Comparison of ENCODE assay signal across 17 cellular contexts in the genomic region with DNA sequence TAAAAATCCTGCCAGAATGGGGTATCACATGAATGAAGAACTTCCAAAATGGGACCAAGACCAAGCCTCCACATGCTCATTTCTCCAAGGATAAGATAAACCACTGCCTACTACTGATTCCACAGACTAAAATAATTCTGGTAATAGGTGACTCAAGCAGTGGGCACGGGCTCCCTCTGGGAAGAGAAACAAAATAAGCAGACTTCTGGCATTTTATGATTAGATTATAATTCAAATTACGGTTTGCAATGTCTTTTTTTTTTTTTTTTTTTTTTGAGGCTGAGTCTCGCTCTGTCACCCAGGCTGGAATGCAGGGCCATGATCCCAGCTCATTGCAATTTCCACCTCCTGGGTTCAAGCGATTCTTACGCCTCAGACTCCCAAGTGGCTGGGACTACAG. TPM values are rescaled to one million over a fixed set of nuclear protein-coding genes. Genes with fewer than 3 reads are reported as not detected.
DNase-seq lines count a peak whose midpoint lies in the region; ATAC-seq and TF ChIP-seq lines count a peak whose summit lies in the region.
"Had no signal": no experiment of that assay in that cellular context is flagged by ENCODE, and none has a peak within 500 bp of the region (broad histone marks: within the 10 kb centered on the region; RNA-seq: fewer than 3 reads in every experiment).

No MANE protein-coding gene starts in this region.

- intact Hi-C loops in lower lobe of right lung (cut with DNase I), result no loop called here
- intact Hi-C loops in MCF 10A (cut with micrococcal nuclease), result no loop called here

- TF ChIP-seq RAD21 in SK-N-SH (IDR thresholded peaks at IDR 0.05; ENCODE audit: low read length), result peak; percentile 18; the same call in 1 of the 2 replicates

- no peaks in the 10 kb centered on the region; the same call in 1 of the 2 replicates for H4K20me1 ChIP-seq in SK-N-SH (ENCODE audit: insufficient read depth)

- H3K36me3 Mint-ChIP-seq in osteocyte (ENCODE audit: unreplicated experiment) (no peaks in the 10 kb centered on the region), MCF 10A (ENCODE audit: insufficient read depth, unreplicated experiment) (peaks cover 33% of the 10 kb centered on the region)
- H3K36me3 Mint-ChIP-seq: natural killer cell had no signal

- H3K4me3 Mint-ChIP-seq in osteocyte (ENCODE audit: unreplicated experiment), result no peak overlapping the region
- no peak overlapping the region for H3K4me3 Mint-ChIP-seq in MCF 10A (ENCODE audit: unreplicated experiment)
- H3K4me3 Mint-ChIP-seq: CD8-positive, alpha-beta memory T cell; natural killer cell; stimulated activated effector memory CD8-positive, alpha-beta T cell treated with anti-CD3 and anti-CD28 coated beads, Interleukin-12 subunit alpha, Interleukin-12 subunit beta, amount 100 ng/mL, for 72 hours had no signal

- H3K9me3 ChIP-seq in SK-N-SH (no peaks in the 10 kb centered on the region), lower lobe of right lung (no peaks in the 10 kb centered on the region)
- H3K9me3 ChIP-seq: right lobe of liver had no signal

- H3K27ac Mint-ChIP-seq in osteocyte (ENCODE audit: unreplicated experiment) (peak overlapping the region; percentile 67), MCF 10A (ENCODE audit: low read depth, unreplicated experiment) (no peak overlapping the region)
- H3K27ac Mint-ChIP-seq: natural killer cell had no signal

- TF ChIP-seq CTCF in SK-N-SH (IDR thresholded peaks at IDR 0.05), result peak; percentile 56
- peak; percentile 59 for TF ChIP-seq CTCF in osteocyte (IDR thresholded peaks at IDR 0.05)
- no peak for TF ChIP-seq CTCF in lower lobe of right lung (IDR thresholded peaks at IDR 0.05)
- TF ChIP-seq CTCF in MCF 10A (IDR thresholded peaks at IDR 0.05; ENCODE audit: unreplicated experiment), result no peak

- H3K27ac ChIP-seq in SK-N-SH (ENCODE audit: low read depth in 2 of 2, low read length in 1 of 2) (peak overlapping the region; percentile 68 to 91), lower lobe of right lung (no peak overlapping the region)
- H3K27ac ChIP-seq: right lobe of liver had no signal

- peak overlapping the region; percentile 62 for H3K4me2 ChIP-seq in SK-N-SH

- WGBS in SK-N-SH (ENCODE audit: low lambda C conversion rate), result 16% methylated on average over 5 of the region's 5 CpGs

- BruUV-seq in MCF 10A (replicated peaks; lab: Mats Ljungman, UMichigan), result no TSS peak

- peaks cover 35% of the 10 kb centered on the region for H3F3A ChIP-seq in SK-N-SH (replicated peaks; ENCODE audit: insufficient read depth)

- H3K4me1 ChIP-seq in SK-N-SH (ENCODE audit: control insufficient read depth in 1 of 2, insufficient read depth in 2 of 2, low read depth in 1 of 2, low read length in 1 of 2) (peaks cover 13 to 39% of the 10 kb centered on the region in 2 experiments), lower lobe of right lung (peaks cover 16% of the 10 kb centered on the region)

- CTCF ChIA-PET in SK-N-SH (lab: Yijun Ruan, JAX) (interaction anchor here (1.5 kb wide), 1 partner anchor 44 kb away, joined by 3 read pairs; no protein-coding TSS in a partner anchor), MCF 10A (lab: Yijun Ruan, JAX) (interaction anchor here (0.6 to 1.2 kb wide), 3 partner anchors 12 to 1433 kb away, joined by 3 read pairs; no protein-coding TSS in a partner anchor)

- TF ChIP-seq EP300 in SK-N-SH (IDR thresholded peaks at IDR 0.05; ENCODE audit: borderline replicate concordance in 1 of 2, low read depth in 1 of 2, low read length in 1 of 2), result peak in 1 of 2 experiments; percentile 63; a peak in 1 of 4 replicates

- H3K27me3 ChIP-seq in SK-N-SH (ENCODE audit: insufficient read depth) (no peaks in the 10 kb centered on the region), lower lobe of right lung (ENCODE audit: low read depth) (no peaks in the 10 kb centered on the region)
- H3K27me3 ChIP-seq: right lobe of liver had no signal

- POLR2A ChIA-PET in SK-N-SH (lab: Yijun Ruan, JAX) (no interaction called here), MCF 10A (lab: Yijun Ruan, JAX) (no interaction called here)

- H3K9me3 Mint-ChIP-seq in osteocyte (ENCODE audit: unreplicated experiment) (no peaks in the 10 kb centered on the region), MCF 10A (ENCODE audit: unreplicated experiment) (no peaks in the 10 kb centered on the region)
- H3K9me3 Mint-ChIP-seq: CD8-positive, alpha-beta memory T cell; natural killer cell; stimulated activated effector memory CD8-positive, alpha-beta T cell treated with anti-CD3 and anti-CD28 coated beads, Interleukin-12 subunit alpha, Interleukin-12 subunit beta, amount 100 ng/mL, for 72 hours had no signal

- in situ Hi-C loops in Caki2 (cut with HindIII; ENCODE audit: low pct_unique_long_range_greater_than_20kb, low sequenced_read_pairs), result no loop called here

- H3K79me2 ChIP-seq in SK-N-SH (ENCODE audit: insufficient read depth), result peaks cover 57% of the 10 kb centered on the region

- H2AFZ ChIP-seq in SK-N-SH (ENCODE audit: low read depth), result no peak overlapping the region

- H3K4me3 ChIP-seq in SK-N-SH (ENCODE audit: low read depth in 2 of 2, low read length in 1 of 2) (no peak overlapping the region), lower lobe of right lung (no peak overlapping the region)
- H3K4me3 ChIP-seq: right lobe of liver had no signal

- DNase-seq in Caki2 (ENCODE audit: low read depth), result peak; percentile 20
- peak; percentile 19 for DNase-seq in SK-N-SH
- DNase-seq in fibroblast of gingiva (ENCODE audit: low read depth), result peak; percentile 84
- no peak for DNase-seq in osteocyte (ENCODE audit: extremely low spot score, unreplicated experiment)
- no peak for DNase-seq in lower lobe of right lung
- no peak for DNase-seq in MCF 10A (ENCODE audit: unreplicated experiment)
- DNase-seq in UCSD-AML1 (lab: John Stamatoyannopoulos, UW; ENCODE audit: unreplicated experiment), result no peak
- DNase-seq: activated CD4-positive, alpha-beta T cell treated with anti-CD3 and anti-CD28 coated beads, Interleukin-2, amount 50 U/mL, for 48 hours; CD8-positive, alpha-beta memory T cell; natural killer cell; NCI-H2107; NCI-H774; right lobe of liver; SHP77; stimulated activated CD4-positive, alpha-beta T cell treated with anti-CD3 and anti-CD28 coated beads, Interleukin-4, amount 100 ng/mL, for 4 hours had no signal

- H3K36me3 ChIP-seq in SK-N-SH (replicated peaks in 1 of 2; ENCODE audit: control insufficient read depth in 1 of 2, insufficient read depth in 2 of 2, low read length in 1 of 2) (peaks cover 6 to 7% of the 10 kb centered on the region in 2 experiments), lower lobe of right lung (peaks cover 20% of the 10 kb centered on the region)

- H3K9ac ChIP-seq in SK-N-SH, result peak overlapping the region; percentile 5; the same call in 1 of the 2 replicates

- no peak for ATAC-seq in lower lobe of right lung
- no peak for ATAC-seq in GM19328 (IDR thresholded peaks at IDR 0.05; ENCODE audit: unreplicated experiment)
- ATAC-seq: natural killer cell; right lobe of liver; stimulated activated effector memory CD8-positive, alpha-beta T cell treated with anti-CD3 and anti-CD28 coated beads, Interleukin-12 subunit alpha, Interleukin-12 subunit beta, amount 100 ng/mL, for 72 hours had no signal

- H3K27me3 Mint-ChIP-seq in osteocyte (ENCODE audit: unreplicated experiment) (no peaks in the 10 kb centered on the region), MCF 10A (ENCODE audit: insufficient read depth, unreplicated experiment) (no peaks in the 10 kb centered on the region)
- H3K27me3 Mint-ChIP-seq: CD8-positive, alpha-beta memory T cell had no signal

- peaks cover 52% of the 10 kb centered on the region for H3K4me1 Mint-ChIP-seq in osteocyte (ENCODE audit: unreplicated experiment)
- H3K4me1 Mint-ChIP-seq in MCF 10A (ENCODE audit: insufficient read depth, unreplicated experiment), result no peaks in the 10 kb centered on the region

- H3K9me2 ChIP-seq in SK-N-SH, result no peaks in the 10 kb centered on the region

TF ChIP-seq in SK-N-SH, 30 proteins besides CTCF, POLR2A, EP300 and RAD21 (continues in another document):
- no peak for TF ChIP-seq FOXJ3 (CRISPR knock-in tag; IDR thresholded peaks at IDR 0.05)
- TF ChIP-seq JUND (IDR thresholded peaks at IDR 0.05), result peak; percentile 75
- TF ChIP-seq NFIC (IDR thresholded peaks at IDR 0.05; ENCODE audit: borderline replicate concordance), result peak; percentile 66
- no peak for TF ChIP-seq ELF1 (IDR thresholded peaks at IDR 0.05)
- TF ChIP-seq RFX5 (IDR thresholded peaks at IDR 0.05; ENCODE audit: low read length), result no peak
- TF ChIP-seq POLR2AphosphoS5 (IDR thresholded peaks at IDR 0.05; ENCODE audit: low read depth, low read length), result no peak; the same call in 1 of the 2 replicates

RNA-seq across cellular contexts. Expression of gene UQCC1, which starts 16.0 kb away (rescaled TPM):
- total RNA-seq in Caki2 (2014; rRNA removed; shearing (Covaris generic); ENCODE audit: low replicate concordance), result 54.9 and 59.4 TPM in 2 replicates
- 41.5 and 55.7 TPM in 2 replicates for polyA plus RNA-seq in SK-N-SH (2012; rRNA removed)
- 29.6 and 32.6 TPM in 2 replicates for polyA plus RNA-seq in SK-N-SH (2012; cell fraction: cytosol; rRNA removed)
- 121 and 191 TPM in 2 replicates for polyA plus RNA-seq in SK-N-SH (2012; cell fraction: nucleus; rRNA removed)
- total RNA-seq in osteocyte (41.1 and 42.2 TPM in 2 replicates), lower lobe of right lung (52.3 TPM), MCF 10A (2022) (45.2 and 55.8 TPM in 2 replicates)

RNA-seq across cellular contexts. Expression of gene GDF5, which starts 42.3 kb away (rescaled TPM):
- 1.1 TPM in 1 of 2 replicates, not detected in the other for total RNA-seq in Caki2 (2014; rRNA removed; shearing (Covaris generic); ENCODE audit: low replicate concordance)
- 1.2 and 1.3 TPM in 2 replicates for polyA plus RNA-seq in SK-N-SH (2012; rRNA removed)
- polyA plus RNA-seq in SK-N-SH (2012; cell fraction: cytosol; rRNA removed), result 0.62 and 0.83 TPM in 2 replicates
- polyA plus RNA-seq in SK-N-SH (2012; cell fraction: nucleus; rRNA removed), result 0.87 and 0.99 TPM in 2 replicates
- total RNA-seq in osteocyte (4.7 and 6.3 TPM in 2 replicates), lower lobe of right lung (0.86 TPM), MCF 10A (2022) (not detected in 2 replicates)
- total RNA-seq: CD8-positive, alpha-beta memory T cell; natural killer cell; right lobe of liver had no signal
- polyA plus RNA-seq: CD8-positive, alpha-beta memory T cell had no signal

RNA-seq across cellular contexts. Expression of gene CEP250, which starts 59.7 kb away (rescaled TPM):
- total RNA-seq in Caki2 (2014; rRNA removed; shearing (Covaris generic); ENCODE audit: low replicate concordance), result 14.8 and 23.2 TPM in 2 replicates
- polyA plus RNA-seq in SK-N-SH (2012; rRNA removed), result 13.3 and 14.6 TPM in 2 replicates
- 11.8 and 12.4 TPM in 2 replicates for polyA plus RNA-seq in SK-N-SH (2012; cell fraction: cytosol; rRNA removed)
- 31.9 and 42.2 TPM in 2 replicates for polyA plus RNA-seq in SK-N-SH (2012; cell fraction: nucleus; rRNA removed)
- 57.1 and 58.5 TPM in 2 replicates for total RNA-seq in osteocyte
- 30.7 TPM for total RNA-seq in lower lobe of right lung
- total RNA-seq in MCF 10A (2022), result 41.0 and 44.0 TPM in 2 replicates

Comparison
In these comparisons a context has a peak if more than half of its experiments do, and no peak if none do; other contexts are left out.
1. DNase-seq: peak in Caki2 (single experiment), SK-N-SH (single experiment) and fibroblast of gingiva (single experiment); none in osteocyte (single experiment), lower lobe of right lung (single experiment), MCF 10A (single experiment) and UCSD-AML1 (single experiment).
2. CTCF ChIP-seq: peak in SK-N-SH (single experiment) and osteocyte (single experiment); none in lower lobe of right lung (single experiment) and MCF 10A (single experiment).